8 cellular contexts compared by ENCODE assay signal in genomic region chr2:27369471-27370025, GRCh38. TPM values are rescaled to one million over a fixed set of nuclear protein-coding genes. Genes with fewer than 3 reads are reported as not detected.
DNase-seq lines count a peak whose midpoint lies in the region; ATAC-seq, FAIRE-seq and TF ChIP-seq lines count a peak whose summit lies in the region.

No MANE protein-coding gene starts in this region.

- no peaks in the 10 kb centered on the region for H3K27me3 ChIP-seq in WERI-Rb-1 (ENCODE audit: insufficient read depth, low read depth, severe bottlenecking)
- H3K27me3 ChIP-seq in fibroblast of lung (ENCODE audit: control insufficient read depth, insufficient read depth, low read length): no peaks in the 10 kb centered on the region
- no peaks in the 10 kb centered on the region for H3K27me3 ChIP-seq in naive thymus-derived CD4-positive, alpha-beta T cell (ENCODE audit: control insufficient read depth in 2 of 2, insufficient read depth in 2 of 2, low read length in 2 of 2)

- H3K4me2 ChIP-seq in fibroblast of lung (ENCODE audit: extremely low read depth, insufficient read depth, low read length): peak overlapping the region; percentile 100

- H3K9ac ChIP-seq in fibroblast of lung (ENCODE audit: insufficient read depth, low read length): peak overlapping the region; percentile 96

- peak overlapping the region; percentile 89 for H3K27ac ChIP-seq in WERI-Rb-1
- H3K27ac ChIP-seq in fibroblast of lung (ENCODE audit: insufficient read depth, low read length): peak overlapping the region; percentile 95
- peak overlapping the region; percentile 88 for H3K27ac ChIP-seq in naive thymus-derived CD4-positive, alpha-beta T cell (ENCODE audit: low read depth, low read length)

- peaks cover 77% of the 10 kb centered on the region for H3K36me3 ChIP-seq in WERI-Rb-1
- H3K36me3 ChIP-seq in fibroblast of lung (ENCODE audit: control insufficient read depth, insufficient read depth, low read length): peaks cover 30% of the 10 kb centered on the region
- peaks cover 24 to 61% (median 30%) of the 10 kb centered on the region in 3 experiments for H3K36me3 ChIP-seq in naive thymus-derived CD4-positive, alpha-beta T cell (ENCODE audit: control insufficient read depth in 2 of 3, insufficient read depth in 3 of 3, low read length in 3 of 3)

- H3K4me3 ChIP-seq in WERI-Rb-1 (ENCODE audit: low read depth, low read length): peak overlapping the region; percentile 75
- peak overlapping the region; percentile 96 to 99 (median 97) for H3K4me3 ChIP-seq in fibroblast of lung (replicated peaks in 1 of 4; ENCODE audit: control extremely low read depth in 1 of 4, insufficient read depth in 1 of 4, low read depth in 3 of 4, low read length in 4 of 4)
- peak overlapping the region; percentile 94 for H3K4me3 ChIP-seq in naive thymus-derived CD4-positive, alpha-beta T cell (ENCODE audit: low read length)

- ATAC-seq in naive thymus-derived CD4-positive, alpha-beta T cell: no peak

- H3K4me1 ChIP-seq in fibroblast of lung (ENCODE audit: control insufficient read depth, extremely low read depth, insufficient read depth, low read length): peaks cover 14% of the 10 kb centered on the region
- H3K4me1 ChIP-seq in naive thymus-derived CD4-positive, alpha-beta T cell (ENCODE audit: control insufficient read depth in 2 of 2, insufficient read depth in 2 of 2, low read length in 2 of 2): peaks cover 29 to 30% of the 10 kb centered on the region in 2 donors

- H3K79me2 ChIP-seq in fibroblast of lung (ENCODE audit: control insufficient read depth, insufficient read depth, low read length): peaks cover 51% of the 10 kb centered on the region

- H3K27me3 Mint-ChIP-seq in activated naive CD4-positive, alpha-beta T cell treated with anti-CD3 and anti-CD28 coated beads, Interleukin-2, amount 10 ng/mL, durations not matched to agents 7 days and 5 days: no peaks in the 10 kb centered on the region
- H3K27me3 Mint-ChIP-seq in naive thymus-derived CD4-positive, alpha-beta T cell: no peaks in the 10 kb centered on the region

- no peaks in the 10 kb centered on the region for H3K9me3 Mint-ChIP-seq in activated naive CD4-positive, alpha-beta T cell treated with anti-CD3 and anti-CD28 coated beads, Interleukin-2, amount 10 ng/mL, durations not matched to agents 7 days and 5 days
- no peaks in the 10 kb centered on the region for H3K9me3 Mint-ChIP-seq in naive thymus-derived CD4-positive, alpha-beta T cell

- TF ChIP-seq CTCF in WERI-Rb-1 (IDR thresholded peaks at IDR 0.05; ENCODE audit: low read depth, low read length) (no peak), fibroblast of lung (conservative IDR thresholded peaks at IDR 0.05 in 1 of 2, IDR thresholded peaks at IDR 0.05 in 1 of 2; ENCODE audit: low read depth in 1 of 2, low read length in 2 of 2) (no peak)

- FAIRE-seq in HTR-8/SVneo (lab: Jason Lieb, UNC): no peak

- DNase-seq in activated naive CD4-positive, alpha-beta T cell treated with anti-CD3 and anti-CD28 coated beads, Interleukin-2, amount 10 ng/mL, durations not matched to agents 7 days and 5 days: no peak
- DNase-seq in activated naive CD4-positive, alpha-beta T cell treated with Interleukin-2 at 50 U/mL for 16 hours: no peak
- DNase-seq in HTR-8/SVneo (ENCODE audit: insufficient read length, low spot score) (peak; percentile 68), WERI-Rb-1 (peak; percentile 73), fibroblast of lung (ENCODE audit: low read depth in 2 of 2) (peak; percentile 54 to 62), activated gamma-delta T cell (lab: John Stamatoyannopoulos, UW) (no peak), NCI-H1417 treated with DMSO at 0.1 percent for 48 hours (lab: John Stamatoyannopoulos, UW) (no peak)
- DNase-seq in naive thymus-derived CD4-positive, alpha-beta T cell: no peak

- POLR2A ChIA-PET in naive thymus-derived CD4-positive, alpha-beta T cell (lab: Charles Lee): interaction anchor here (0.7 to 10.6 kb wide), 9 partner anchors 9 to 259 kb away, joined by 3 to 67 read pairs (median 18); partner anchors contain the start of genes CCDC121, GPN1, GTF3C2 and MPV17

- no peaks in the 10 kb centered on the region for H4K20me1 ChIP-seq in fibroblast of lung (ENCODE audit: control insufficient read depth, extremely low read depth, insufficient read depth, low read length)

- peak overlapping the region; percentile 98 for H3K4me3 Mint-ChIP-seq in activated naive CD4-positive, alpha-beta T cell treated with anti-CD3 and anti-CD28 coated beads, Interleukin-2, amount 10 ng/mL, durations not matched to agents 7 days and 5 days
- peak overlapping the region; percentile 85 to 100 (median 94) for H3K4me3 Mint-ChIP-seq in naive thymus-derived CD4-positive, alpha-beta T cell

- H3K27ac Mint-ChIP-seq in activated naive CD4-positive, alpha-beta T cell treated with anti-CD3 and anti-CD28 coated beads, Interleukin-2, amount 10 ng/mL, durations not matched to agents 7 days and 5 days: peak overlapping the region; percentile 92
- H3K27ac Mint-ChIP-seq in naive thymus-derived CD4-positive, alpha-beta T cell: peak overlapping the region; percentile 60 to 99 (median 91)

- CTCF ChIA-PET in activated naive CD4-positive, alpha-beta T cell treated with anti-CD3 and anti-CD28 coated beads, Interleukin-2, amount 10 ng/mL, durations not matched to agents 7 days and 5 days (lab: Charles Lee): interaction anchor here (0.8 to 2.8 kb wide), 8 partner anchors 9 to 61 kb away, joined by 3 to 14 read pairs (median 4); partner anchors contain the start of gene ZNF513
- CTCF ChIA-PET in naive thymus-derived CD4-positive, alpha-beta T cell (lab: Charles Lee): interaction anchor here (0.7 to 3.0 kb wide), 4 partner anchors 10 to 61 kb away, joined by 3 to 10 read pairs (median 4); partner anchors contain the start of gene ZNF513

- H3K4me1 Mint-ChIP-seq in activated naive CD4-positive, alpha-beta T cell treated with anti-CD3 and anti-CD28 coated beads, Interleukin-2, amount 10 ng/mL, durations not matched to agents 7 days and 5 days: peaks cover 48% of the 10 kb centered on the region
- peaks cover 29 to 53% (median 43%) of the 10 kb centered on the region in 7 donors for H3K4me1 Mint-ChIP-seq in naive thymus-derived CD4-positive, alpha-beta T cell

- H3K9me3 ChIP-seq in WERI-Rb-1 (ENCODE audit: severe bottlenecking) (no peaks in the 10 kb centered on the region), fibroblast of lung (ENCODE audit: control insufficient read depth, insufficient read depth, low read depth, low read length) (no peaks in the 10 kb centered on the region)
- H3K9me3 ChIP-seq in naive thymus-derived CD4-positive, alpha-beta T cell (ENCODE audit: control insufficient read depth in 2 of 3, low read length in 3 of 3): no peaks in the 10 kb centered on the region

- peaks cover 58% of the 10 kb centered on the region for H3K36me3 Mint-ChIP-seq in activated naive CD4-positive, alpha-beta T cell treated with anti-CD3 and anti-CD28 coated beads, Interleukin-2, amount 10 ng/mL, durations not matched to agents 7 days and 5 days
- H3K36me3 Mint-ChIP-seq in naive thymus-derived CD4-positive, alpha-beta T cell: peaks cover 2 to 30% (median 25%) of the 10 kb centered on the region in 5 donors

- intact Hi-C loops in naive thymus-derived CD4-positive, alpha-beta T cell (cut with micrococcal nuclease): loop anchor here (1.0 to 5.0 kb wide), 23 partner anchors 11 to 584 kb away; partner anchors contain the start of genes CAD (in 2 of the 2), IFT172 (in 2 of the 2), MPV17 (in 2 of the 2) and NRBP1 (in 2 of the 2)

- H2AFZ ChIP-seq in fibroblast of lung (ENCODE audit: low read length): peak overlapping the region; percentile 95

RNA-seq across cellular contexts. Expression of gene EIF2B4, which starts 0.6 kb away (rescaled TPM):
- total RNA-seq in fibroblast of lung: 28.6 and 28.8 TPM in 2 replicates
- polyA plus RNA-seq in fibroblast of lung: 29.8 and 41.2 TPM in 2 replicates
- polyA plus RNA-seq in fibroblast of lung (2012): 41.9 and 62.2 TPM in 2 replicates
- polyA minus RNA-seq in fibroblast of lung (ENCODE audit: low replicate concordance): 61.8 and 82.8 TPM in 2 replicates
- total RNA-seq in naive thymus-derived CD4-positive, alpha-beta T cell: 10 to 100 TPM; 36.5 to 56.1 (median 44.1) TPM
- 10 to 100 TPM; 23.8 to 42.2 TPM for polyA plus RNA-seq in naive thymus-derived CD4-positive, alpha-beta T cell

RNA-seq across cellular contexts. Expression of gene SNX17, which starts 0.9 kb away (rescaled TPM):
- total RNA-seq in fibroblast of lung: 152 and 155 TPM in 2 replicates
- polyA plus RNA-seq in fibroblast of lung: 118 and 134 TPM in 2 replicates
- 121 and 147 TPM in 2 replicates for polyA plus RNA-seq in fibroblast of lung (2012)
- polyA minus RNA-seq in fibroblast of lung (ENCODE audit: low replicate concordance): 150 and 151 TPM in 2 replicates
- 100 to 1,000 TPM in 3 of 5 experiments, 10 to 100 TPM in 2; 71.0 to 128 (median 111) TPM for total RNA-seq in naive thymus-derived CD4-positive, alpha-beta T cell
- polyA plus RNA-seq in naive thymus-derived CD4-positive, alpha-beta T cell: 100 to 1,000 TPM; 187 to 209 TPM

RNA-seq across cellular contexts. Expression of gene ZNF513, which starts 11.0 kb away (rescaled TPM):
- 7.7 and 8.4 TPM in 2 replicates for total RNA-seq in fibroblast of lung
- polyA plus RNA-seq in fibroblast of lung: 7.0 and 7.4 TPM in 2 replicates
- polyA plus RNA-seq in fibroblast of lung (2012): 10.0 and 10.7 TPM in 2 replicates
- 5.7 and 13.4 TPM in 2 replicates for polyA minus RNA-seq in fibroblast of lung (ENCODE audit: low replicate concordance)
- total RNA-seq in naive thymus-derived CD4-positive, alpha-beta T cell: 10 to 100 TPM; 15.6 to 23.2 (median 19.2) TPM
- 1 to 10 TPM; 2.6 to 8.1 TPM for polyA plus RNA-seq in naive thymus-derived CD4-positive, alpha-beta T cell

RNA-seq across cellular contexts. Expression of gene GTF3C2, which starts 13.0 kb away (rescaled TPM):
- total RNA-seq in fibroblast of lung: 18.2 and 19.2 TPM in 2 replicates
- polyA plus RNA-seq in fibroblast of lung: 30.2 and 41.8 TPM in 2 replicates
- 25.6 and 34.9 TPM in 2 replicates for polyA plus RNA-seq in fibroblast of lung (2012)
- polyA minus RNA-seq in fibroblast of lung (ENCODE audit: low replicate concordance): 53.0 and 56.7 TPM in 2 replicates
- 100 to 1,000 TPM in 1 of 5 experiments, 10 to 100 TPM in 4; 68.0 to 106 (median 78.3) TPM for total RNA-seq in naive thymus-derived CD4-positive, alpha-beta T cell
- 10 to 100 TPM; 26.6 to 56.1 TPM for polyA plus RNA-seq in naive thymus-derived CD4-positive, alpha-beta T cell

RNA-seq across cellular contexts. Expression of gene PPM1G, which starts 39.8 kb away (rescaled TPM):
- total RNA-seq in fibroblast of lung: 63.4 and 67.0 TPM in 2 replicates
- 54.7 and 85.4 TPM in 2 replicates for polyA plus RNA-seq in fibroblast of lung
- polyA plus RNA-seq in fibroblast of lung (2012): 68.1 and 109 TPM in 2 replicates
- polyA minus RNA-seq in fibroblast of lung (ENCODE audit: low replicate concordance): 37.9 and 63.0 TPM in 2 replicates
- total RNA-seq in naive thymus-derived CD4-positive, alpha-beta T cell: 100 to 1,000 TPM in 1 of 5 experiments, 10 to 100 TPM in 4; 39.5 to 101 (median 45.1) TPM
- polyA plus RNA-seq in naive thymus-derived CD4-positive, alpha-beta T cell: 100 to 1,000 TPM in 1 of 2 donors, 10 to 100 TPM in 1; 74.4 to 107 TPM

Comparison
In these comparisons a context has a peak if more than half of its experiments do, and no peak if none do; other contexts are left out.
1. DNase-seq: peak in HTR-8/SVneo (single experiment), WERI-Rb-1 (single experiment) and fibroblast of lung (2 of 2); none in activated naive CD4-positive, alpha-beta T cell treated with anti-CD3 and anti-CD28 coated beads, Interleukin-2, amount 10 ng/mL, durations not matched to agents 7 days and 5 days (single experiment), activated naive CD4-positive, alpha-beta T cell treated with Interleukin-2 at 50 U/mL for 16 hours (single experiment), naive thymus-derived CD4-positive, alpha-beta T cell (0 of 9), activated gamma-delta T cell (single experiment) and NCI-H1417 treated with DMSO at 0.1 percent for 48 hours (single experiment).
2. Peak in every context shown above with its lines, with median percentiles within 50 percentile points of each other: H3K27ac ChIP-seq and H3K4me3 ChIP-seq.